ENCODE assay signal across 22 cellular contexts in the genomic region with DNA sequence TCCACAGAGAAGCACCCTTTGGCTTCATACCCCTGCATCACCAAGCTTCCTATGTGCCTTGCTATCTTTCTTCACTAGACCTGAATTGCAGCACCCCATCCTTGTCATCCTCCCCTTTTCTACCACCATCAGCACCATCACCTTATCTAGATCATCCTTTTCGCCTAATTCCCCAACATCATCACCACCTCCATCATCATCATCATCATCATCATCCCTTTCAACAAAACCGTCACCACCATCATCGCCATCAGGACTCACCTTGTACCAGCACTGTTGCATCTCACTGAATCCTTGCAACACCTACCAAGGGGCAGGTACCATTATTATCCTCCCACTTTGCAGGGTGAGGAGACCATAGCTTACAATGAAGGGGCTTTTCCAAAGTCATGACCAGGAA. TPM values are rescaled to one million over a fixed set of nuclear protein-coding genes. Genes with fewer than 3 reads are reported as not detected.
DNase-seq lines count a peak whose midpoint lies in the region; ATAC-seq, FAIRE-seq and TF ChIP-seq lines count a peak whose summit lies in the region.
"Had no signal": no experiment of that assay in that cellular context is flagged by ENCODE, and none has a peak within 500 bp of the region (broad histone marks: within the 10 kb centered on the region; RNA-seq: fewer than 3 reads in every experiment).

No MANE protein-coding gene starts in this region.

- H3K9me1 ChIP-seq in IMR-90 (ENCODE audit: insufficient read depth, low read length) = no peaks in the 10 kb centered on the region

- H3K4ac ChIP-seq in IMR-90 (ENCODE audit: low read depth, low read length) = no peak overlapping the region

- no peak overlapping the region for H4K8ac ChIP-seq in IMR-90 (ENCODE audit: low read depth in 2 of 2, low read length in 2 of 2)

- no peak overlapping the region for H2BK20ac ChIP-seq in IMR-90 (ENCODE audit: low read depth, low read length)

- H2BK120ac ChIP-seq in IMR-90 (ENCODE audit: low read depth, low read length) = no peak overlapping the region

- no peak for ATAC-seq in IMR-90 (ENCODE audit: low read depth)
- ATAC-seq: A549 had no signal

- peaks cover 65% of the 10 kb centered on the region for H3K27me3 ChIP-seq in IMR-90 (ENCODE audit: control insufficient read depth, insufficient read depth, low read length)

- no peak for TF ChIP-seq RAD21 in IMR-90 (IDR thresholded peaks at IDR 0.05; ENCODE audit: low read length)

- no peak overlapping the region for H3K4me2 ChIP-seq in IMR-90 (ENCODE audit: low read depth, low read length)
- H3K4me2 ChIP-seq: A549 had no signal

- no peaks in the 10 kb centered on the region for H3K4me1 ChIP-seq in HEK293 (ENCODE audit: control insufficient read depth, insufficient read depth, low read length)
- H3K4me1 ChIP-seq in IMR-90 (ENCODE audit: control insufficient read depth, insufficient read depth, low read length) = no peaks in the 10 kb centered on the region

- TF ChIP-seq CTCF in HEK293 (tag by site-specific recombination; IDR thresholded peaks at IDR 0.05) (no peak), IMR-90 (conservative IDR thresholded peaks at IDR 0.05; ENCODE audit: low read depth, low read length) (no peak), foreskin fibroblast (IDR thresholded peaks at IDR 0.05; ENCODE audit: low read depth, low read length) (no peak)

- intact Hi-C loops in IMR-90 (cut with micrococcal nuclease) = no loop called here

- BruUV-seq in IMR-90 (replicated peaks; lab: Mats Ljungman, UMichigan) = no TSS peak

- H3K4me3 ChIP-seq in HEK293 (ENCODE audit: low read depth, low read length) (no peak overlapping the region), IMR-90 (ENCODE audit: insufficient read depth, low read depth, low read length) (no peak overlapping the region), foreskin fibroblast (ENCODE audit: low read depth in 1 of 2, low read length in 2 of 2) (no peak overlapping the region)
- H3K4me3 ChIP-seq: A549 had no signal

- no peak overlapping the region for H3K23ac ChIP-seq in IMR-90 (ENCODE audit: low read depth, low read length)

- POLR2A ChIA-PET in HEK293 (lab: Yijun Ruan, JAX) = no interaction called here
- POLR2A ChIA-PET in IMR-90 (lab: Charles Lee; ENCODE audit: unreplicated experiment) = no interaction called here

- 86% methylated on average over 1 of the region's 3 CpGs; no CpG with 5 or more reads in 1 of the 2 experiments for WGBS in IMR-90 (ENCODE audit: extremely low coverage in 2 of 2, insufficient read length in 1 of 2), 2 experiments

- CTCF ChIA-PET in HEK293 (lab: Yijun Ruan, JAX) (no interaction called here), IMR-90 (lab: Yijun Ruan, JAX) (no interaction called here)

- H2BK5ac ChIP-seq in IMR-90 (ENCODE audit: low read depth, low read length, poor library complexity, severe bottlenecking) = no peak overlapping the region

- no peak overlapping the region for H2BK15ac ChIP-seq in IMR-90 (ENCODE audit: low read depth, low read length)

- H3K18ac ChIP-seq in IMR-90 (ENCODE audit: low read depth, low read length) = no peak overlapping the region

- no peak overlapping the region for H4K91ac ChIP-seq in IMR-90 (ENCODE audit: insufficient read depth, low read depth, low read length)

- dilution Hi-C loops in IMR-90 (cut with HindIII; ENCODE audit: low sequenced_read_pairs, unreplicated experiment) = no loop called here

- peak overlapping the region; percentile 28 for H2AK9ac ChIP-seq in IMR-90 (replicated peaks; ENCODE audit: low read depth, low read length, poor library complexity)

- H3K36me3 ChIP-seq in HEK293 (ENCODE audit: control insufficient read depth in 2 of 2, insufficient read depth in 1 of 2, low read length in 2 of 2) (no peaks in the 10 kb centered on the region), IMR-90 (ENCODE audit: control insufficient read depth, insufficient read depth, low read length) (no peaks in the 10 kb centered on the region)

- H3K9ac ChIP-seq in IMR-90 (ENCODE audit: low read depth, low read length) = no peak overlapping the region

- DNase-seq in IMR-90 (no peak), urothelium cell line (ENCODE audit: low spot score) (no peak), ACHN (no peak), foreskin fibroblast (no peak)
- DNase-seq: 8988T, C1 segment of cervical spinal cord, Calu3, COR-L47, DMS53, DMS79 treated with DMSO at 0.1 percent for 48 hours, GF-D8, GOT3, H7, HCEC 1CT had no signal

- H2AFZ ChIP-seq in IMR-90 (replicated peaks; ENCODE audit: low read length, poor library complexity) = no peak overlapping the region

- H3K56ac ChIP-seq in IMR-90 (ENCODE audit: extremely low read depth, insufficient read depth, low read length) = no peak overlapping the region

- no peak for TF ChIP-seq POLR2A in IMR-90 (IDR thresholded peaks at IDR 0.05; ENCODE audit: low read depth, low read length)

- in situ Hi-C loops in IMR-90 (cut with MboI; ENCODE audit: low sequenced_read_pairs) (no loop called here), ACHN (cut with HindIII; ENCODE audit: low pct_ligation_motif_present, low pct_unique_long_range_greater_than_20kb, low sequenced_read_pairs) (no loop called here)

- no peak overlapping the region for H2AK5ac ChIP-seq in IMR-90 (ENCODE audit: low read depth, low read length)

- H3K14ac ChIP-seq in IMR-90 (replicated peaks; ENCODE audit: low read depth, low read length) = no peak overlapping the region

- H3K79me1 ChIP-seq in IMR-90 (ENCODE audit: low read depth in 1 of 2, low read length in 2 of 2) = no peaks in the 10 kb centered on the region

- H3K9me3 ChIP-seq in HEK293 (ENCODE audit: control insufficient read depth, insufficient read depth, low read depth, low read length) = no peaks in the 10 kb centered on the region
- H3K9me3 ChIP-seq in IMR-90 (ENCODE audit: control insufficient read depth, insufficient read depth, low read length) = no peaks in the 10 kb centered on the region
- H3K9me3 ChIP-seq: A549 had no signal

- no peak overlapping the region for H4K5ac ChIP-seq in IMR-90 (ENCODE audit: low read depth, low read length)

- H3K27ac ChIP-seq in HEK293 (ENCODE audit: extremely low read depth, low read depth, low read length) = no peak overlapping the region
- H3K27ac ChIP-seq in IMR-90 (ENCODE audit: insufficient read depth, low read length) = no peak overlapping the region
- H3K27ac ChIP-seq: A549 had no signal

- H4K20me1 ChIP-seq in IMR-90 (ENCODE audit: insufficient read depth, low read length) = no peaks in the 10 kb centered on the region; the same call in 1 of the 2 replicates

- FAIRE-seq in urothelium cell line (lab: Jason Lieb, UNC) = peak; percentile 89
- FAIRE-seq: A549, GM12891, GM18507 had no signal

TF ChIP-seq in HEK293, 187 proteins besides CTCF, POLR2A, EP300 and RAD21 (continues in another document):
- TF ChIP-seq, protein P1, sequence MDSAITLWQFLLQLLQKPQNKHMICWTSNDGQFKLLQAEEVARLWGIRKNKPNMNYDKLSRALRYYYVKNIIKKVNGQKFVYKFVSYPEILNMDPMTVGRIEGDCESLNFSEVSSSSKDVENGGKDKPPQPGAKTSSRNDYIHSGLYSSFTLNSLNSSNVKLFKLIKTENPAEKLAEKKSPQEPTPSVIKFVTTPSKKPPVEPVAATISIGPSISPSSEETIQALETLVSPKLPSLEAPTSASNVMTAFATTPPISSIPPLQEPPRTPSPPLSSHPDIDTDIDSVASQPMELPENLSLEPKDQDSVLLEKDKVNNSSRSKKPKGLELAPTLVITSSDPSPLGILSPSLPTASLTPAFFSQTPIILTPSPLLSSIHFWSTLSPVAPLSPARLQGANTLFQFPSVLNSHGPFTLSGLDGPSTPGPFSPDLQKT (IDR thresholded peaks at IDR 0.05; ENCODE audit: borderline replicate concordance, low read depth, low read length) = no peak

TF ChIP-seq in IMR-90, 13 proteins besides CTCF, POLR2A, EP300 and RAD21 (continues in another document):
- TF ChIP-seq CEBPB (IDR thresholded peaks at IDR 0.05; ENCODE audit: low read depth, low read length) (no peak), MAZ (IDR thresholded peaks at IDR 0.05; ENCODE audit: borderline replicate concordance, low read depth, low read length) (no peak), MXI1 (IDR thresholded peaks at IDR 0.05; ENCODE audit: borderline replicate concordance, low read depth, low read length) (no peak), BHLHE40 (IDR thresholded peaks at IDR 0.05; ENCODE audit: low read depth, low read length) (no peak), SMC3 (IDR thresholded peaks at IDR 0.05; ENCODE audit: low read depth, low read length) (no peak)
- TF ChIP-seq, protein P2, sequence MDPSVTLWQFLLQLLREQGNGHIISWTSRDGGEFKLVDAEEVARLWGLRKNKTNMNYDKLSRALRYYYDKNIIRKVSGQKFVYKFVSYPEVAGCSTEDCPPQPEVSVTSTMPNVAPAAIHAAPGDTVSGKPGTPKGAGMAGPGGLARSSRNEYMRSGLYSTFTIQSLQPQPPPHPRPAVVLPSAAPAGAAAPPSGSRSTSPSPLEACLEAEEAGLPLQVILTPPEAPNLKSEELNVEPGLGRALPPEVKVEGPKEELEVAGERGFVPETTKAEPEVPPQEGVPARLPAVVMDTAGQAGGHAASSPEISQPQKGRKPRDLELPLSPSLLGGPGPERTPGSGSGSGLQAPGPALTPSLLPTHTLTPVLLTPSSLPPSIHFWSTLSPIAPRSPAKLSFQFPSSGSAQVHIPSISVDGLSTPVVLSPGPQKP (IDR thresholded peaks at IDR 0.05; ENCODE audit: borderline replicate concordance, low read depth, low read length) = no peak

RNA-seq across cellular contexts. Expression of a gene that starts 10.8 kb away (rescaled TPM):
- total RNA-seq in IMR-90 (2012; rRNA removed) = not detected in 2 replicates
- not detected in 2 replicates for polyA plus RNA-seq in IMR-90 (2012; rRNA removed)
- not detected in 2 replicates for polyA plus RNA-seq in IMR-90 (2012; cell fraction: cytosol; rRNA removed)
- not detected in 2 replicates for polyA plus RNA-seq in IMR-90 (2012; cell fraction: nucleus; rRNA removed; ENCODE audit: low replicate concordance)
- total RNA-seq: Calu3; CD4-positive, alpha-beta memory T cell; Daoy had no signal
- polyA plus RNA-seq: BJ; CD4-positive, alpha-beta memory T cell had no signal

RNA-seq across cellular contexts. Expression of a gene that starts 21.7 kb away (rescaled TPM):
- total RNA-seq in IMR-90 (2012; rRNA removed) = not detected in 2 replicates
- not detected in 2 replicates for polyA plus RNA-seq in IMR-90 (2012; rRNA removed)
- polyA plus RNA-seq in IMR-90 (2012; cell fraction: cytosol; rRNA removed) = not detected in 2 replicates
- polyA plus RNA-seq in IMR-90 (2012; cell fraction: nucleus; rRNA removed; ENCODE audit: low replicate concordance) = not detected in 2 replicates
- total RNA-seq: Calu3; CD4-positive, alpha-beta memory T cell; Daoy; G401; H7 had no signal
- polyA plus RNA-seq: A549; BJ; CD4-positive, alpha-beta memory T cell had no signal

RNA-seq across cellular contexts. Expression of a gene that starts 27.5 kb away (rescaled TPM):
- total RNA-seq in IMR-90 (2012; rRNA removed) = not detected in 2 replicates
- polyA plus RNA-seq in IMR-90 (2012; rRNA removed) = not detected in 2 replicates
- not detected in 2 replicates for polyA plus RNA-seq in IMR-90 (2012; cell fraction: cytosol; rRNA removed)
- not detected in 2 replicates for polyA plus RNA-seq in IMR-90 (2012; cell fraction: nucleus; rRNA removed; ENCODE audit: low replicate concordance)
- total RNA-seq: Calu3; CD4-positive, alpha-beta memory T cell; Daoy; G401; H7 had no signal
- polyA plus RNA-seq: A549; BJ; CD4-positive, alpha-beta memory T cell had no signal

RNA-seq across cellular contexts. Expression of a gene that starts 41.0 kb away (rescaled TPM):
- total RNA-seq in IMR-90 (2012; rRNA removed) = not detected in 2 replicates
- not detected in 2 replicates for polyA plus RNA-seq in IMR-90 (2012; rRNA removed)
- not detected in 2 replicates for polyA plus RNA-seq in IMR-90 (2012; cell fraction: cytosol; rRNA removed)
- polyA plus RNA-seq in IMR-90 (2012; cell fraction: nucleus; rRNA removed; ENCODE audit: low replicate concordance) = not detected in 2 replicates
- total RNA-seq: Calu3; CD4-positive, alpha-beta memory T cell; Daoy; G401; H7 had no signal
- polyA plus RNA-seq: A549; BJ; CD4-positive, alpha-beta memory T cell had no signal

RNA-seq across cellular contexts. Expression of a gene that starts 42.5 kb away (rescaled TPM):
- not detected in 2 replicates for total RNA-seq in IMR-90 (2012; rRNA removed)
- not detected in 2 replicates for polyA plus RNA-seq in IMR-90 (2012; rRNA removed)
- not detected in 2 replicates for polyA plus RNA-seq in IMR-90 (2012; cell fraction: cytosol; rRNA removed)
- not detected in 2 replicates for polyA plus RNA-seq in IMR-90 (2012; cell fraction: nucleus; rRNA removed; ENCODE audit: low replicate concordance)
- total RNA-seq: Calu3; CD4-positive, alpha-beta memory T cell; Daoy; G401 had no signal
- polyA plus RNA-seq: BJ; CD4-positive, alpha-beta memory T cell had no signal
